In the genomic region with DNA sequence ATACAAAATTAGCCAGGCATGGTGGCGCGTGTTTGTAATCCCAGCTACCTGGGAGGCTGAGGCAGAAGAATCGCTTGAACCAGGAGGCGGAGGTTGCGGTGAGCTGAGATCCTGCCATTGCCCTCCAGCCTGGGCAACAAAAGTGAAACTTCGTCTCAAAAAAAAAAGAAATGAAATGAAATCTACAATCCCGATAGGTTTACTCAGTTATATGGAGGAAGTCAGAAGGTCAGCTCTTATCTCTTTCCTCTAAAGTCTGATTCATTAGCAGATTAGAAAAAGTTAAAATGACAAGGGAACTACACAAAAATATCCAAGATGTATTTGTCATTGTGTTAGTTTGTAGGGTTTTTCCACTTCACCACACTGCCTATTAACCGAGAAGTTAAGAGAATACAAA, we compare ENCODE assay signal across 15 cellular contexts. TPM values are rescaled to one million over a fixed set of nuclear protein-coding genes. Genes with fewer than 3 reads are reported as not detected.
A peak's percentile ranks its signal among the peaks of the same experiment; 100 is the strongest.
DNase-seq lines count a peak whose midpoint lies in the region; ATAC-seq, FAIRE-seq and TF ChIP-seq lines count a peak whose summit lies in the region.
"Had no signal": no experiment of that assay in that cellular context is flagged by ENCODE, and none has a peak within 500 bp of the region (broad histone marks: within the 10 kb centered on the region; RNA-seq: fewer than 3 reads in every experiment).

No MANE protein-coding gene starts in this region.

- peaks cover 0 to 1% (median 0%) of the 10 kb centered on the region in 3 donors for H3K27me3 Mint-ChIP-seq in CD14-positive monocyte (ENCODE audit: low read depth in 3 of 3)
- no peaks in the 10 kb centered on the region for H3K27me3 Mint-ChIP-seq in activated B cell treated with CpG ODN at 0.5 μM for 24 hours
- H3K27me3 Mint-ChIP-seq: brain had no signal

- no peak for TF ChIP-seq CTCF in CD14-positive monocyte (IDR thresholded peaks at IDR 0.05)
- no peak for TF ChIP-seq CTCF in activated B cell treated with CpG ODN at 0.5 μM for 24 hours (IDR thresholded peaks at IDR 0.05)
- no peak for TF ChIP-seq CTCF in testis (IDR thresholded peaks at IDR 0.05)

- TF ChIP-seq POLR2A in testis (IDR thresholded peaks at IDR 0.05), result no peak

- H3K36me3 ChIP-seq in mesendoderm (ENCODE audit: control insufficient read depth, insufficient read depth, low read length) (no peaks in the 10 kb centered on the region), testis (ENCODE audit: low read depth, missing control alignments) (no peaks in the 10 kb centered on the region)
- H3K36me3 ChIP-seq: SJCRH30, uterus had no signal

- H3K4me2 ChIP-seq in mesendoderm (ENCODE audit: low read length), result no peak overlapping the region

- H3K79me2 ChIP-seq in mesendoderm (ENCODE audit: control insufficient read depth, insufficient read depth, low read length), result peaks cover 65% of the 10 kb centered on the region

- no peak overlapping the region for H2AK5ac ChIP-seq in mesendoderm (ENCODE audit: low read length)

- H3K9me3 ChIP-seq in testis, result no peaks in the 10 kb centered on the region
- H3K9me3 ChIP-seq: SJCRH30, uterus had no signal

- H3K27ac Mint-ChIP-seq in CD14-positive monocyte (peak overlapping the region in 5 of 7 donors; percentile 23 to 73 (median 69)), activated B cell treated with CpG ODN at 0.5 μM for 24 hours (peak overlapping the region; percentile 30)

- H3K4me1 Mint-ChIP-seq in CD14-positive monocyte (peaks cover 53% of the 10 kb centered on the region), activated B cell treated with CpG ODN at 0.5 μM for 24 hours (peaks cover 82% of the 10 kb centered on the region)

- WGBS in mesendoderm (ENCODE audit: extremely low coverage, insufficient coverage, low lambda C conversion rate), result no CpG with 5 or more reads among the region's 8 CpGs
- 85 to 92% methylated on average over 8 of the region's 8 CpGs for WGBS in testis, 2 donors

- H3K9me3 Mint-ChIP-seq in CD14-positive monocyte (peaks cover 0 to 4% (median under 1%) of the 10 kb centered on the region in 7 donors), activated B cell treated with CpG ODN at 0.5 μM for 24 hours (peaks cover under 1% of the 10 kb centered on the region)

- H3K4me3 ChIP-seq in mesendoderm (ENCODE audit: low read length), result no peak overlapping the region
- no peak overlapping the region for H3K4me3 ChIP-seq in testis
- H3K4me3 ChIP-seq: SJCRH30, uterus had no signal

- H3K4ac ChIP-seq in mesendoderm (ENCODE audit: low read depth, low read length), result peak overlapping the region; percentile 70

- H3K79me1 ChIP-seq in mesendoderm (ENCODE audit: low read length), result peaks cover 8% of the 10 kb centered on the region

- no peak overlapping the region for H3K23ac ChIP-seq in mesendoderm (ENCODE audit: low read length)

- H3K4me1 ChIP-seq in mesendoderm (ENCODE audit: control insufficient read depth, low read depth, low read length) (peaks cover 4% of the 10 kb centered on the region), testis (peaks cover 14% of the 10 kb centered on the region)
- H3K4me1 ChIP-seq: SJCRH30, uterus had no signal

- H2BK5ac ChIP-seq in mesendoderm (ENCODE audit: low read length), result no peak overlapping the region

- ATAC-seq in activated B cell treated with CpG ODN at 0.5 μM for 24 hours (ENCODE audit: low read depth) (peak; percentile 31), HG03520 (IDR thresholded peaks at IDR 0.05; ENCODE audit: unreplicated experiment) (no peak), left ventricle myocardium superior (no peak)

- H2BK15ac ChIP-seq in mesendoderm (replicated peaks; ENCODE audit: low read depth), result no peak overlapping the region

- POLR2A ChIA-PET in activated B cell treated with CpG ODN at 0.5 μM for 24 hours (lab: Charles Lee), result interaction anchor here (0.8 to 1.4 kb wide), 2 partner anchors 14 to 19 kb away, joined by 3 to 4 read pairs; a partner anchor contains a TSS

- FAIRE-seq in GM18507 (lab: Jason Lieb, UNC), result peak; percentile 72
- FAIRE-seq: keratinocyte had no signal

- no peak overlapping the region for H4K8ac ChIP-seq in mesendoderm (ENCODE audit: low read depth, low read length)

- no peak overlapping the region for H3K56ac ChIP-seq in mesendoderm (ENCODE audit: low read length)

- peaks cover 13 to 14% of the 10 kb centered on the region in 2 donors for H3K36me3 Mint-ChIP-seq in CD14-positive monocyte
- peaks cover 14% of the 10 kb centered on the region for H3K36me3 Mint-ChIP-seq in activated B cell treated with CpG ODN at 0.5 μM for 24 hours (ENCODE audit: low read depth)

- no peak overlapping the region for H3K9ac ChIP-seq in mesendoderm (ENCODE audit: low read length)

- H3K27me3 ChIP-seq in mesendoderm (ENCODE audit: insufficient read depth, low read length, poor library complexity) (no peaks in the 10 kb centered on the region), testis (no peaks in the 10 kb centered on the region)
- H3K27me3 ChIP-seq: SJCRH30, uterus had no signal

- no peak overlapping the region for H3K18ac ChIP-seq in mesendoderm (ENCODE audit: low read length)

- H3K4me3 Mint-ChIP-seq in CD14-positive monocyte (peak overlapping the region in 1 of 2 donors; percentile 62), activated B cell treated with CpG ODN at 0.5 μM for 24 hours (peak overlapping the region; percentile 74)

- H3K27ac ChIP-seq in mesendoderm (ENCODE audit: low read depth, low read length), result no peak overlapping the region
- H3K27ac ChIP-seq in testis, result no peak overlapping the region
- H3K27ac ChIP-seq: SJCRH30, uterus had no signal

- no peak overlapping the region for H4K5ac ChIP-seq in mesendoderm (ENCODE audit: low read length)

- CTCF ChIA-PET in activated B cell treated with CpG ODN at 0.5 μM for 24 hours (lab: Charles Lee), result no interaction called here

- DNase-seq in CD14-positive monocyte (ENCODE audit: low spot score) (no peak), GM18507 (ENCODE audit: extremely low spot score, insufficient read length, low read depth) (no peak), activated B cell treated with CpG ODN at 0.5 μM for 24 hours (no peak), mesendoderm (no peak), testis (no peak), left ventricle myocardium superior (no peak), ureter (ENCODE audit: low spot score) (no peak)
- DNase-seq: H9; retina; SJCRH30; stimulated activated CD4-positive, alpha-beta T cell treated with anti-CD3 and anti-CD28 coated beads, Interleukin-1b, Interleukin-23, amount 100 ng/mL, for 48 hours; uterus had no signal

- intact Hi-C loops in CD14-positive monocyte (cut with micrococcal nuclease), result no loop called here
- intact Hi-C loops in activated B cell treated with CpG ODN at 0.5 μM for 24 hours (cut with micrococcal nuclease), result loop anchor here (2.0 to 5.0 kb wide), 3 partner anchors 17 to 155 kb away; no protein-coding TSS in a partner anchor
- intact Hi-C loops in testis (cut with DNase I; ENCODE audit: low total_unique reads), result no loop called here
- intact Hi-C loops in left ventricle myocardium superior (cut with micrococcal nuclease), result no loop called here

- H2BK120ac ChIP-seq in mesendoderm (ENCODE audit: low read depth, low read length), result no peak overlapping the region

RNA-seq across cellular contexts. Expression of a gene that starts 18.8 kb away (rescaled TPM):
- 1 to 10 TPM; 1.2 to 2.2 TPM for polyA plus RNA-seq in CD14-positive monocyte
- total RNA-seq in activated B cell treated with CpG ODN at 0.5 μM for 24 hours, result 10.7 and 11.6 TPM in 2 replicates
- polyA plus RNA-seq in mesendoderm (2013, experiment 1 of 2), result 29.3 TPM
- 29.8 TPM for polyA plus RNA-seq in mesendoderm (2013, experiment 2 of 2)
- total RNA-seq in testis, result 10 to 100 TPM; 19.8 to 22.1 TPM
- 32.2 TPM for polyA plus RNA-seq in testis (ENCODE audit: insufficient read depth, low read depth, low replicate concordance)
- 6.5 TPM for total RNA-seq in left ventricle myocardium superior
- 20.5 TPM for total RNA-seq in ureter
